ENCODE assay signal across 7 cellular contexts in genomic region chr1:111895017-111895416, GRCh38.
"Had no signal": no experiment of that assay in that cellular context is flagged by ENCODE, and none has a peak within 500 bp of the region (broad histone marks: within the 10 kb centered on the region; RNA-seq: fewer than 3 reads in every experiment).

No MANE protein-coding gene starts in this region.

- FAIRE-seq: HTR-8/SVneo had no signal

- H3K4me1 Mint-ChIP-seq: IgD-negative memory B cell had no signal

- H3K27ac Mint-ChIP-seq: H9, HFFc6, IgD-negative memory B cell had no signal

- H3K9me3 Mint-ChIP-seq: H9, HFFc6, IgD-negative memory B cell had no signal

- H3K36me3 Mint-ChIP-seq: IgD-negative memory B cell had no signal

- H3K4me3 Mint-ChIP-seq: H9, HFFc6, IgD-negative memory B cell had no signal

- DNase-seq: GOT3, H9, HCEC 1CT, HFFc6, KG1 had no signal
